ENCODE assay signal across 17 cellular contexts in the genomic region with DNA sequence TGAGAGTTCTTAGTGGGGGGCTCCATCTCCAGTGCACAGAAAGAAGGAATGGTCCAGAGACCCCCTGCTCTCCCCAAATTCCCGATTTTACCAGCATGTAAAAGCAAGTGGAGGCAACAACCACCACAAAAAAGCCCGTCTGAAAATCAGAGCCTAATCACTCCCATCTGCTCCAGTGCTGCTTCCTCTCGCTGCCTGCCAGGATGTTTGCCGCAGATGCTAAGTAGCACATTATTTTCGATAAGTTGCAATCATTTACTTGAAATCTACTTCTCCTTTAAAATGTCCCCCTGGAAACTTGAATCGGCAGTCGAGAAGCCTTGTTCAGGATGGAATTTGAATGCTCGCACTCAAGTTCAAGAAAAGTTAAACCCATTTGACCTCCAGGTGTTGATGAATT.
DNase-seq lines count a peak whose midpoint lies in the region; ATAC-seq and TF ChIP-seq lines count a peak whose summit lies in the region.
"Had no signal": no experiment of that assay in that cellular context is flagged by ENCODE, and none has a peak within 500 bp of the region (broad histone marks: within the 10 kb centered on the region; RNA-seq: fewer than 3 reads in every experiment).

No MANE protein-coding gene starts in this region.

- ATAC-seq in lower lobe of right lung = no peak
- ATAC-seq: T-helper 17 cell had no signal

- no peaks in the 10 kb centered on the region for H4K20me1 ChIP-seq in smooth muscle cell (ENCODE audit: low read depth)

- DNase-seq in AG20443 (ENCODE audit: low spot score) (peak; percentile 67), adipocyte (ENCODE audit: low read depth) (peak; percentile 38), lower lobe of right lung (no peak), smooth muscle cell (lab: John Stamatoyannopoulos, UW; ENCODE audit: unreplicated experiment) (no peak), germinal center (ENCODE audit: low spot score) (no peak), nucleus accumbens (lab: John Stamatoyannopoulos, UW) (no peak), NCI-H1436 (lab: John Stamatoyannopoulos, UW) (no peak)
- DNase-seq: activated B cell treated with CpG ODN at 0.5 μM for 24 hours; DMS153; head of caudate nucleus; mucosa of descending colon; NCI-H1694; stimulated activated CD4-positive, alpha-beta T cell treated with anti-CD3 and anti-CD28 coated beads, Interleukin-12 subunit alpha, Interleukin-12 subunit beta, amount 100 ng/mL, for 4 hours; stimulated activated naive CD4-positive, alpha-beta T cell; T-helper 17 cell had no signal

- intact Hi-C loops in lower lobe of right lung (cut with DNase I) = no loop called here

- H3K9me3 ChIP-seq in adipocyte (ENCODE audit: control insufficient read depth, low read length) (no peaks in the 10 kb centered on the region), lower lobe of right lung (no peaks in the 10 kb centered on the region), smooth muscle cell (replicated peaks; ENCODE audit: low read depth) (no peaks in the 10 kb centered on the region)
- H3K9me3 ChIP-seq: BLaER1, mucosa of descending colon had no signal

- TF ChIP-seq CTCF in lower lobe of right lung (IDR thresholded peaks at IDR 0.05) (no peak), smooth muscle cell (IDR thresholded peaks at IDR 0.05; ENCODE audit: borderline replicate concordance, insufficient read depth, poor library complexity, severe bottlenecking) (no peak)

- peak overlapping the region; percentile 68 for H3K9ac ChIP-seq in adipocyte (ENCODE audit: low read length)
- H3K9ac ChIP-seq in smooth muscle cell (ENCODE audit: low read depth) = peak overlapping the region; percentile 21
- H3K9ac ChIP-seq: BLaER1, parathyroid adenoma had no signal

- H3K79me2 ChIP-seq in smooth muscle cell (ENCODE audit: low read depth) = peaks cover 49% of the 10 kb centered on the region

- no peaks in the 10 kb centered on the region for H3K36me3 ChIP-seq in adipocyte (ENCODE audit: control insufficient read depth, insufficient read depth, low read length, severe bottlenecking)
- no peaks in the 10 kb centered on the region for H3K36me3 ChIP-seq in lower lobe of right lung
- no peaks in the 10 kb centered on the region for H3K36me3 ChIP-seq in smooth muscle cell (ENCODE audit: low read depth)

- peak overlapping the region; percentile 57 for H3K4me3 ChIP-seq in adipocyte (ENCODE audit: low read length)
- H3K4me3 ChIP-seq in lower lobe of right lung = no peak overlapping the region
- no peak overlapping the region for H3K4me3 ChIP-seq in smooth muscle cell
- H3K4me3 ChIP-seq: BLaER1, mucosa of descending colon had no signal

- H3K4me1 ChIP-seq in adipocyte (ENCODE audit: control insufficient read depth, insufficient read depth, low read length) (peaks cover 39% of the 10 kb centered on the region), lower lobe of right lung (peaks cover 26% of the 10 kb centered on the region), smooth muscle cell (ENCODE audit: low read depth) (peaks cover 17% of the 10 kb centered on the region)
- H3K4me1 ChIP-seq: BLaER1 had no signal

- WGBS in smooth muscle cell (ENCODE audit: low lambda C conversion rate) = 61% methylated on average over 8 of the region's 8 CpGs

- no peak overlapping the region for H2AFZ ChIP-seq in smooth muscle cell (ENCODE audit: low read depth)
- H2AFZ ChIP-seq: parathyroid adenoma had no signal

- peak overlapping the region; percentile 25 for H3K27ac ChIP-seq in lower lobe of right lung
- H3K27ac ChIP-seq in smooth muscle cell (ENCODE audit: low read depth) = peak overlapping the region; percentile 78
- H3K27ac ChIP-seq: BLaER1, parathyroid adenoma had no signal

- H3K27me3 ChIP-seq in adipocyte (replicated peaks; ENCODE audit: control insufficient read depth, insufficient read depth, low read length) (no peaks in the 10 kb centered on the region), lower lobe of right lung (ENCODE audit: low read depth) (no peaks in the 10 kb centered on the region), smooth muscle cell (ENCODE audit: low read depth) (no peaks in the 10 kb centered on the region)
- H3K27me3 ChIP-seq: BLaER1 had no signal

- peak overlapping the region; percentile 55 for H3K4me2 ChIP-seq in smooth muscle cell
- H3K4me2 ChIP-seq: BLaER1 had no signal

- H3F3A ChIP-seq in smooth muscle cell (ENCODE audit: low read depth) = peaks cover 20% of the 10 kb centered on the region

Comparison
In these comparisons a context has a peak if more than half of its experiments do, and no peak if none do; other contexts are left out.
1. DNase-seq: peak in AG20443 (single experiment) and adipocyte (single experiment); none in lower lobe of right lung (single experiment), smooth muscle cell (single experiment), germinal center (single experiment), nucleus accumbens (0 of 56) and NCI-H1436 (single experiment).